Comparison of ENCODE assay signal across 8 cellular contexts in genomic region chr4:78777556-78777900, GRCh38. TPM values are rescaled to one million over a fixed set of nuclear protein-coding genes. Genes with fewer than 3 reads are reported as not detected.
DNase-seq lines count a peak whose midpoint lies in the region; ATAC-seq, FAIRE-seq and TF ChIP-seq lines count a peak whose summit lies in the region.

No MANE protein-coding gene starts in this region.

- H3K4me3 ChIP-seq in AG10803 (ENCODE audit: low read length) (peak overlapping the region; percentile 90), colonic mucosa (peak overlapping the region; percentile 76)

- ATAC-seq in natural killer cell (no peak), left colon (no peak), HG02571 (IDR thresholded peaks at IDR 0.05; ENCODE audit: unreplicated experiment) (no peak), HG02885 (IDR thresholded peaks at IDR 0.05; ENCODE audit: poor library complexity, unreplicated experiment) (no peak)

- no peak for DNase-seq in AG10803 (ENCODE audit: low read depth)
- no peak for DNase-seq in colonic mucosa
- DNase-seq in natural killer cell = no peak
- DNase-seq in left colon = no peak
- no peak for DNase-seq in GM12891 (ENCODE audit: insufficient read length, low spot score)

- H3K27me3 ChIP-seq in colonic mucosa = no peaks in the 10 kb centered on the region

- no peaks in the 10 kb centered on the region for H3K9me3 Mint-ChIP-seq in natural killer cell

- H3K4me3 Mint-ChIP-seq in natural killer cell = peak overlapping the region; percentile 93

- no peaks in the 10 kb centered on the region for H3K36me3 Mint-ChIP-seq in natural killer cell

- TF ChIP-seq POLR2A in GM12891 (IDR thresholded peaks at IDR 0.05; ENCODE audit: low read depth, low read length) = no peak

- no peak for FAIRE-seq in GM12891 (lab: Jason Lieb, UNC)

- intact Hi-C loops in colonic mucosa (cut with DNase I) (loop anchor here (10.0 kb wide), 2 partner anchors 133 to 163 kb away; no protein-coding TSS in a partner anchor), natural killer cell (cut with micrococcal nuclease) (no loop called here), left colon (cut with DNase I, micrococcal nuclease) (loop anchor here in 1 of 2 donors (5.0 kb wide), 1 partner anchor 130 kb away; no protein-coding TSS in a partner anchor)

- H3K4me1 ChIP-seq in colonic mucosa = peaks cover 4% of the 10 kb centered on the region

- H3K9ac ChIP-seq in colonic mucosa (ENCODE audit: low read depth in 2 of 2, low read length in 2 of 2) = peak overlapping the region; percentile 96 to 98

- TF ChIP-seq CTCF in AG10803 (conservative IDR thresholded peaks at IDR 0.05; ENCODE audit: low read length) (no peak), colonic mucosa (IDR thresholded peaks at IDR 0.05) (no peak), natural killer cell (IDR thresholded peaks at IDR 0.05) (no peak)

- peaks cover 12 to 22% of the 10 kb centered on the region in 2 donors for H3K4me1 Mint-ChIP-seq in natural killer cell

- H3K27ac Mint-ChIP-seq in natural killer cell = peak overlapping the region; percentile 84 to 92

- H3K27me3 Mint-ChIP-seq in natural killer cell (ENCODE audit: low read depth in 2 of 2) = no peaks in the 10 kb centered on the region

- H3K9me3 ChIP-seq in KOPT-K1 (ENCODE audit: insufficient read depth, low read length, poor library complexity, severe bottlenecking) (no peaks in the 10 kb centered on the region), colonic mucosa (no peaks in the 10 kb centered on the region)

- peak overlapping the region; percentile 93 for H3K27ac ChIP-seq in KOPT-K1 (ENCODE audit: low read depth, low read length, poor library complexity, severe bottlenecking)
- H3K27ac ChIP-seq in colonic mucosa = no peak overlapping the region

- H3K36me3 ChIP-seq in KOPT-K1 (ENCODE audit: insufficient read depth, low read length) (no peaks in the 10 kb centered on the region), colonic mucosa (no peaks in the 10 kb centered on the region)

TF ChIP-seq in GM12891, 5 proteins besides CTCF, POLR2A, EP300 and RAD21:
- no peak for TF ChIP-seq PAX5 (IDR thresholded peaks at IDR 0.05; ENCODE audit: insufficient read depth, low read length, severe bottlenecking)
- TF ChIP-seq SPI1 (IDR thresholded peaks at IDR 0.05; ENCODE audit: low read depth, low read length) = no peak
- no peak for TF ChIP-seq POU2F2 (IDR thresholded peaks at IDR 0.05; ENCODE audit: low read depth, low read length)
- TF ChIP-seq TAF1 (IDR thresholded peaks at IDR 0.05; ENCODE audit: low read depth, low read length) = no peak
- no peak for TF ChIP-seq POLR2AphosphoS5 (IDR thresholded peaks at IDR 0.05; ENCODE audit: low read depth, low read length)

RNA-seq across cellular contexts. Expression of gene BMP2K, which starts 1.4 kb away (rescaled TPM):
- total RNA-seq in colonic mucosa (10 to 100 TPM; 52.4 to 55.7 TPM), natural killer cell (10 to 100 TPM; 10.1 to 13.5 (median 11.7) TPM), left colon (10 to 100 TPM; 56.9 to 63.1 TPM)
- polyA plus RNA-seq in GM12891 (2012; ENCODE audit: low read depth, missing spikeins) = 3.7 TPM
